In the genomic region with DNA sequence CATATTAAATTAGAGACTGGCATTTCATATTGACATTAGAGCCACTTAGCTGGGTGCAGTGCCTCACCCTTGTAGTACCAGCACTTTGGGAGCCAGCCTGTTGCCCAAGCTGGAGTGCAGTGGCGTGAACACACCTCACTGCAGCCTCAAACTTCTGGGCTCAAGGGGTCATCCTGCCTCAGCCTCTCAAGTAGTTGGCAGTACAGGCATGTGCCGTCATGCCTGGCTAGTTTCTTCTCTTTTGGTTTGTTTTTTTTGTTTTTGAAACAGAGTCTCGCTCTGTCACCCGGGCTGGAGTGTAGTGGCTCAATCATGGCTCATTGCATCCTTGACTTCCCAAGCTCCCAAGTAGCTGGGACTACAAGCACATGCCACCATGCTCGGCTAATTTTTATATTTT, we compare ENCODE assay signal across 16 cellular contexts. TPM values are rescaled to one million over a fixed set of nuclear protein-coding genes. Genes with fewer than 3 reads are reported as not detected.
A peak's percentile ranks its signal among the peaks of the same experiment; 100 is the strongest.
DNase-seq lines count a peak whose midpoint lies in the region; ATAC-seq and TF ChIP-seq lines count a peak whose summit lies in the region.
"Had no signal": no experiment of that assay in that cellular context is flagged by ENCODE, and none has a peak within 500 bp of the region (broad histone marks: within the 10 kb centered on the region; RNA-seq: fewer than 3 reads in every experiment).

No MANE protein-coding gene starts in this region.

- no peak overlapping the region for H3K27ac ChIP-seq in upper lobe of right lung
- H3K27ac ChIP-seq: C4-2B had no signal

- peak; percentile 68 for ATAC-seq in upper lobe of right lung

- H3K9me3 ChIP-seq in upper lobe of right lung: no peaks in the 10 kb centered on the region
- H3K9me3 ChIP-seq: Caco-2 had no signal

- DNase-seq in NCI-H345 (lab: John Stamatoyannopoulos, UW) (peak; percentile 43), NCI-H345 treated with DMSO at 0.1 percent for 48 hours (lab: John Stamatoyannopoulos, UW; ENCODE audit: unreplicated experiment) (no peak), HK-2 (ENCODE audit: unreplicated experiment) (peak; percentile 28), epithelial cell of proximal tubule (ENCODE audit: low read depth) (peak; percentile 47), upper lobe of right lung (peak; percentile 67), cerebellum (ENCODE audit: low spot score) (no peak)
- no peak for DNase-seq in activated CD4-positive, alpha-beta T cell treated with anti-CD3 and anti-CD28 coated beads, Interleukin-2, amount 50 U/mL, for 48 hours
- DNase-seq in activated effector memory CD4-positive, alpha-beta T cell treated with Interleukin-2 at 50 U/mL for 16 hours: no peak
- DNase-seq: 8988T, Caco-2, MV-4-11, NCI-H1436, NCI-H2081, NCI-H446, SIG-M5 had no signal

- TF ChIP-seq CTCF in epithelial cell of proximal tubule (conservative IDR thresholded peaks at IDR 0.05; ENCODE audit: low read depth, low read length): no peak
- TF ChIP-seq CTCF in upper lobe of right lung (IDR thresholded peaks at IDR 0.05): no peak

- no peaks in the 10 kb centered on the region for H3K4me1 ChIP-seq in upper lobe of right lung
- H3K4me1 ChIP-seq: Caco-2 had no signal

- peaks cover 31% of the 10 kb centered on the region for H3K27me3 ChIP-seq in upper lobe of right lung

- no peaks in the 10 kb centered on the region for H3K36me3 ChIP-seq in upper lobe of right lung

- no peak overlapping the region for H3K4me3 ChIP-seq in epithelial cell of proximal tubule (ENCODE audit: low read depth, low read length)
- no peak overlapping the region for H3K4me3 ChIP-seq in upper lobe of right lung

- intact Hi-C loops in upper lobe of right lung (cut with DNase I): no loop called here

RNA-seq across cellular contexts. Expression of a gene that starts 8.7 kb away (rescaled TPM):
- 0.43 and 1.7 TPM in 2 replicates for total RNA-seq in epithelial cell of proximal tubule
- not detected for total RNA-seq in upper lobe of right lung
- 29.2 TPM for total RNA-seq in cerebellum

Comparison
In these comparisons a context has a peak if more than half of its experiments do, and no peak if none do; other contexts are left out.
1. DNase-seq: peak in NCI-H345 (single experiment), HK-2 (single experiment), epithelial cell of proximal tubule (single experiment) and upper lobe of right lung (single experiment); none in NCI-H345 treated with DMSO at 0.1 percent for 48 hours (single experiment), activated CD4-positive, alpha-beta T cell treated with anti-CD3 and anti-CD28 coated beads, Interleukin-2, amount 50 U/mL, for 48 hours (0 of 2), cerebellum (single experiment) and activated effector memory CD4-positive, alpha-beta T cell treated with Interleukin-2 at 50 U/mL for 16 hours (single experiment).
2. RNA of a gene that starts 8.7 kb away (total RNA-seq): 29.2 TPM in cerebellum (single experiment); 0.43 to 1.7 TPM in epithelial cell of proximal tubule and not detected in upper lobe of right lung (single experiment); every median in the first group is over 10 times any median in the second.